3 cellular contexts compared by ENCODE assay signal in the genomic region with DNA sequence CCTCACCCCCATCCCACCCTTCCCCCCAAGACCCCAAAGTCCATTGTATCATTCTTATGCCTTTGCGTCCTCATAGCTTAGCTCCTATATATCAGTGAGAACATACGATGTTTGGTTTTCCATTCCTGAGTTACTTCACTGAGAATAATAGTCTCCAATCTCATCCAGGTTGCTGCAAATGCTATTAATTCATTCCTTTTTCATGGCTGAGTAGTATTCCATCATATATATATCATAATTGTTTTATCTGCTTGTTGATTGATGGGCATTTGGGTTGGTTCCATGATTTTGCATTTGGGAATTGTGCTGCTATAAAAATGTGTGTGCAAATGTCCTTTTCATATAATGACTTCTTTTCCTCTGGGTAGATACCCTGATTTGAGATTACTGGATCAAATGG.
DNase-seq lines count a peak whose midpoint lies in the region; ATAC-seq, FAIRE-seq and TF ChIP-seq lines count a peak whose summit lies in the region.
"Not testable (repeated sequence)": the region's sequence is repeated elsewhere in the genome, so short reads cannot be mapped to it uniquely, and the experiment has no call there.

No MANE protein-coding gene starts in this region.

- in situ Hi-C loops in K562 (cut with MboI), result not testable (repeated sequence)

- not testable (repeated sequence) for H3K4me1 ChIP-seq in HEK293 (ENCODE audit: control insufficient read depth, insufficient read depth, low read length); K562 (replicated peaks in 1 of 2; ENCODE audit: control insufficient read depth in 2 of 2, insufficient read depth in 2 of 2, low read length in 2 of 2)

- H3K27me3 ChIP-seq in K562 (ENCODE audit: control insufficient read depth in 2 of 2, insufficient read depth in 2 of 2, low read length in 2 of 2), result not testable (repeated sequence)

- H3K4me2 ChIP-seq in K562 (ENCODE audit: insufficient read depth, low read length), result not testable (repeated sequence)

- peak; percentile 33 for FAIRE-seq in GM18507 (lab: Jason Lieb, UNC)
- FAIRE-seq in K562 (lab: Jason Lieb, UNC), result not testable (repeated sequence)

- CTCF ChIA-PET in HEK293 (lab: Yijun Ruan, JAX), result interaction anchor here (0.6 kb wide), 1 partner anchor 1341 kb away, joined by 3 read pairs; no protein-coding TSS in a partner anchor
- CTCF ChIA-PET in K562 (lab: Yijun Ruan, JAX; ENCODE audit: low intra/inter-chr PET ratio), result not testable (repeated sequence)

- POLR2A ChIA-PET in HEK293 (lab: Yijun Ruan, JAX); K562 (lab: Yijun Ruan, JAX): not testable (repeated sequence)

- intact Hi-C loops in K562 (cut with micrococcal nuclease), result not testable (repeated sequence)

- not testable (repeated sequence) for DNase-seq in GM18507 (ENCODE audit: extremely low spot score, insufficient read length, low read depth); K562 (ENCODE audit: extremely low read depth in 1 of 4, low spot score in 3 of 4)

- not testable (repeated sequence) for TF ChIP-seq EP300 in K562 (IDR thresholded peaks at IDR 0.05; ENCODE audit: low read length)

- H3K79me2 ChIP-seq in K562 (ENCODE audit: control insufficient read depth, insufficient read depth, low read length), result not testable (repeated sequence)

- not testable (repeated sequence) for H3K27ac ChIP-seq in HEK293 (ENCODE audit: extremely low read depth, low read depth, low read length); K562 (ENCODE audit: extremely low read depth, low read depth, low read length)

- H3K36me3 ChIP-seq in HEK293 (ENCODE audit: control insufficient read depth in 2 of 2, insufficient read depth in 1 of 2, low read length in 2 of 2); K562 (ENCODE audit: control insufficient read depth, insufficient read depth, low read length): not testable (repeated sequence)

- not testable (repeated sequence) for TF ChIP-seq CTCF in HEK293 (tag by site-specific recombination; IDR thresholded peaks at IDR 0.05); K562 (IDR thresholded peaks at IDR 0.05 in 2 of 3, conservative IDR thresholded peaks at IDR 0.05 in 1 of 3; ENCODE audit: insufficient read depth in 2 of 3, low read depth in 1 of 3, low read length in 3 of 3)

- H4K20me1 ChIP-seq in K562 (replicated peaks; ENCODE audit: control insufficient read depth, insufficient read depth, low read length), result not testable (repeated sequence)

- H3K4me3 ChIP-seq in HEK293 (ENCODE audit: low read depth, low read length); K562: not testable (repeated sequence)

- not testable (repeated sequence) for BruUV-seq in K562 (replicated peaks; lab: Mats Ljungman, UMichigan)

- not testable (repeated sequence) for TF ChIP-seq POLR2A in K562 (conservative IDR thresholded peaks at IDR 0.05)

- not testable (repeated sequence) for H3K9ac ChIP-seq in K562 (ENCODE audit: insufficient read depth in 1 of 2, low read depth in 2 of 2, low read length in 2 of 2)

- not testable (repeated sequence) for H3K9me3 ChIP-seq in HEK293 (ENCODE audit: control insufficient read depth, insufficient read depth, low read depth, low read length); K562 (replicated peaks; ENCODE audit: control insufficient read depth, insufficient read depth, low read depth, low read length)

- not testable (repeated sequence) for ATAC-seq in K562

- WGBS in K562 (ENCODE audit: insufficient coverage, low coverage, missing lambda C conversion rate), result 66% methylated on average over 2 of the region's 2 CpGs

- not testable (repeated sequence) for TF ChIP-seq RAD21 in K562 (CRISPR knock-in tag; conservative IDR thresholded peaks at IDR 0.05 in 1 of 2, IDR thresholded peaks at IDR 0.05 in 1 of 2)

- not testable (repeated sequence) for H2AFZ ChIP-seq in K562 (ENCODE audit: low read depth, low read length)

- H3K9me1 ChIP-seq in K562 (ENCODE audit: control insufficient read depth, insufficient read depth, low read length), result not testable (repeated sequence)

TF ChIP-seq in HEK293, 187 proteins besides CTCF, POLR2A, EP300 and RAD21:
- peak; percentile 70 for TF ChIP-seq ZNF146 (tag by site-specific recombination; IDR thresholded peaks at IDR 0.05)

TF ChIP-seq in K562, 482 proteins besides CTCF, POLR2A, EP300 and RAD21:
- TF ChIP-seq ZNF146 (CRISPR knock-in tag; IDR thresholded peaks at IDR 0.05; ENCODE audit: unreplicated experiment), result peak; percentile 85
- peak; percentile 65 for TF ChIP-seq RBM25 (IDR thresholded peaks at IDR 0.05; ENCODE audit: low read depth, low read length, severe bottlenecking)
TF ChIP-seq in K562: peak in this region for 2; not testable (repeated sequence) for 480.
